ENCODE assay signal across 27 cellular contexts in the genomic region with DNA sequence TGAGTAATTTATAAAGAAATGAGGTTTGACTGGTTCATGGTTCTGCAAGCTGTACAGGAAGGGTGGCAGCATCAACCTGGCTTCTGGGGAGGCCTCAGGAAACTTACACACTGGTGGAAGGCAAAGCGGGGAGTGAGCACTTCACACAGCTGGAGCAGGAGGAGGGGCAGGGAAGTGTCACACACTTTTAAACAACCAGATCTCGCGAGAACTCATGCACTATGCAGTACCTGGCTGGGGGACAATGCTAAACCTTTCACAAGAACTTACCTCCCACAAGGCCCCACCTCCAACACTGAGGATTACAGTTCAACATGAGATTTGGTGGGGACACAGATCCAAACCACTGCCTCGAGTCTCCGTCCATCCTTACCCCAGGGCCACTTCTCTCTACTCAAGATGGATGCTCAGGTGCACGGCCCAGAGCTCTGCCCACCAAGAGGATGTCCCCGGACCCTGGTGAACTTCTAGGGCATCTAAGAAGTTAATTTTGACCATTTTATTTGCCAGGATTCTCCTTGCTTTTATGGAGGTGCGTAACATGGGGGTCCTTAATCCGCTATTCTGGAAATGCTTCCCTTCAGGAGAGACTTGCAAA. TPM values are rescaled to one million over a fixed set of nuclear protein-coding genes. Genes with fewer than 3 reads are reported as not detected.
DNase-seq lines count a peak whose midpoint lies in the region; ATAC-seq, FAIRE-seq and TF ChIP-seq lines count a peak whose summit lies in the region.
"Had no signal": no experiment of that assay in that cellular context is flagged by ENCODE, and none has a peak within 500 bp of the region (broad histone marks: within the 10 kb centered on the region; RNA-seq: fewer than 3 reads in every experiment).

No MANE protein-coding gene starts in this region.

- H3K4me3 Mint-ChIP-seq in activated naive CD4-positive, alpha-beta T cell treated with anti-CD3 and anti-CD28 coated beads for 36 hours: no peak overlapping the region
- H3K4me3 Mint-ChIP-seq: CD14-positive monocyte had no signal

- H3K27me3 ChIP-seq in HepG2 (ENCODE audit: control insufficient read depth in 1 of 2, insufficient read depth in 2 of 2, low read length in 2 of 2) (peaks cover 1 to 54% of the 10 kb centered on the region in 2 experiments; a peak in 3 of 5 replicates), right lobe of liver (no peaks in the 10 kb centered on the region), osteoblast (ENCODE audit: insufficient read depth, low read length) (no peaks in the 10 kb centered on the region), H7 (ENCODE audit: control insufficient read depth, insufficient read depth, low read length) (no peaks in the 10 kb centered on the region)
- H3K27me3 ChIP-seq: SJSA1 had no signal

- H3K27me3 Mint-ChIP-seq in activated naive CD4-positive, alpha-beta T cell treated with anti-CD3 and anti-CD28 coated beads for 36 hours (ENCODE audit: low read depth): no peaks in the 10 kb centered on the region

- FAIRE-seq in HepG2 (lab: Jason Lieb, UNC): no peak
- FAIRE-seq: GM12892, RCC 7860 had no signal

- no peak for TF ChIP-seq POLR2A in HepG2 (IDR thresholded peaks at IDR 0.05; ENCODE audit: insufficient read depth in 1 of 2, low read depth in 2 of 2, low read length in 2 of 2)
- no peak for TF ChIP-seq POLR2A in right lobe of liver (IDR thresholded peaks at IDR 0.05)

- H2AFZ ChIP-seq in HepG2 (ENCODE audit: low read length) (no peak overlapping the region), osteoblast (ENCODE audit: low read length) (no peak overlapping the region)

- intact Hi-C loops in activated naive CD4-positive, alpha-beta T cell treated with anti-CD3 and anti-CD28 coated beads for 36 hours (cut with micrococcal nuclease): no loop called here
- intact Hi-C loops in HepG2 (cut with micrococcal nuclease; ENCODE audit: unreplicated experiment): no loop called here
- intact Hi-C loops in right lobe of liver (cut with DNase I): no loop called here

- TF ChIP-seq RAD21 in HepG2 (CRISPR knock-in tag; IDR thresholded peaks at IDR 0.05): no peak

- DNase-seq in activated naive CD4-positive, alpha-beta T cell treated with anti-CD3 and anti-CD28 coated beads for 36 hours: peak; percentile 1
- no peak for DNase-seq in activated naive CD4-positive, alpha-beta T cell (lab: John Stamatoyannopoulos, UW)
- DNase-seq in HepG2 (ENCODE audit: low spot score) (no peak), right lobe of liver (no peak), osteoblast (ENCODE audit: insufficient read length, low spot score, missing footprints) (peak; percentile 22), NCI-H82 (lab: John Stamatoyannopoulos, UW) (no peak), H7 (no peak), NCI-H146 treated with DMSO at 0.1 percent for 48 hours (lab: John Stamatoyannopoulos, UW; ENCODE audit: unreplicated experiment) (no peak)
- DNase-seq: 8988T, ACHN, BE2C, DMS153, DND-41, Kasumi-1, NCI-H1092 treated with DMSO at 0.1 percent for 48 hours, NCI-H1436, NCI-H187 treated with DMSO at 0.1 percent for 48 hours, NCI-H2171 treated with DMSO at 0.1 percent for 48 hours, NCI-H345, NCI-H510A treated with DMSO at 0.1 percent for 48 hours had no signal

- H3K9me3 ChIP-seq in HepG2 (ENCODE audit: low read length) (peaks cover 8% of the 10 kb centered on the region; the same call in 1 of the 2 replicates), right lobe of liver (peaks cover 0 to 2% (median 0%) of the 10 kb centered on the region in 4 donors), osteoblast (ENCODE audit: low read depth, low read length) (no peaks in the 10 kb centered on the region)
- H3K9me3 ChIP-seq: BE2C, SJSA1 had no signal

- CTCF ChIA-PET in activated naive CD4-positive, alpha-beta T cell treated with anti-CD3 and anti-CD28 coated beads for 36 hours (lab: Charles Lee): no interaction called here
- CTCF ChIA-PET in HepG2 (lab: Yijun Ruan, JAX; ENCODE audit: low intra/inter-chr PET ratio, low total read pairs): no interaction called here

- H3K4me1 Mint-ChIP-seq in activated naive CD4-positive, alpha-beta T cell treated with anti-CD3 and anti-CD28 coated beads for 36 hours (ENCODE audit: low read depth): no peaks in the 10 kb centered on the region
- H3K4me1 Mint-ChIP-seq: CD14-positive monocyte had no signal

- H3K9me3 Mint-ChIP-seq in activated naive CD4-positive, alpha-beta T cell treated with anti-CD3 and anti-CD28 coated beads for 36 hours: peaks cover 16% of the 10 kb centered on the region

- H3K79me2 ChIP-seq in HepG2 (ENCODE audit: insufficient read depth, low read length): no peaks in the 10 kb centered on the region
- H3K79me2 ChIP-seq in osteoblast (ENCODE audit: insufficient read depth, low read length): no peaks in the 10 kb centered on the region

- H3K4me2 ChIP-seq in HepG2 (ENCODE audit: low read depth, low read length): no peak overlapping the region
- no peak overlapping the region for H3K4me2 ChIP-seq in osteoblast (ENCODE audit: insufficient read depth, low read length)

- H4K20me1 ChIP-seq in HepG2 (ENCODE audit: insufficient read depth, low read length): no peaks in the 10 kb centered on the region
- no peaks in the 10 kb centered on the region for H4K20me1 ChIP-seq in osteoblast (ENCODE audit: insufficient read depth, low read length)

- no peak for ATAC-seq in HepG2
- no peak for ATAC-seq in right lobe of liver

- 12% methylated on average over 7 of the region's 9 CpGs for WGBS in HepG2 (ENCODE audit: low lambda C conversion rate)
- WGBS in right lobe of liver (ENCODE audit: insufficient coverage, low coverage, low lambda C conversion rate, missing lambda C conversion rate): 68% methylated on average over 4 of the region's 9 CpGs

- H3K27ac Mint-ChIP-seq in activated naive CD4-positive, alpha-beta T cell treated with anti-CD3 and anti-CD28 coated beads for 36 hours: no peak overlapping the region
- H3K27ac Mint-ChIP-seq: CD14-positive monocyte had no signal

- in situ Hi-C loops in HepG2 (cut with HindIII; ENCODE audit: extremely low pct_ligation_motif_present, low pct_unique_long_range_greater_than_20kb): no loop called here

- H3K4me3 ChIP-seq in HepG2 (replicated peaks in 1 of 3; ENCODE audit: insufficient read depth in 1 of 3, low read depth in 2 of 3, low read length in 3 of 3) (no peak overlapping the region), right lobe of liver (no peak overlapping the region), osteoblast (ENCODE audit: insufficient read depth, low read length) (no peak overlapping the region), H7 (ENCODE audit: insufficient read depth, low read depth, low read length) (no peak overlapping the region)
- H3K4me3 ChIP-seq: SJSA1 had no signal

- BruUV-seq in HepG2 (replicated peaks; lab: Mats Ljungman, UMichigan): no TSS peak

- H3K36me3 Mint-ChIP-seq in activated naive CD4-positive, alpha-beta T cell treated with anti-CD3 and anti-CD28 coated beads for 36 hours (ENCODE audit: low read depth): no peaks in the 10 kb centered on the region
- H3K36me3 Mint-ChIP-seq: CD14-positive monocyte had no signal

- H3K4me1 ChIP-seq in HepG2 (ENCODE audit: insufficient read depth, low read length) (no peaks in the 10 kb centered on the region), right lobe of liver (no peaks in the 10 kb centered on the region), osteoblast (ENCODE audit: insufficient read depth, low read length) (no peaks in the 10 kb centered on the region)
- H3K4me1 ChIP-seq: BE2C, SJSA1 had no signal

- H3K9ac ChIP-seq in HepG2 (ENCODE audit: insufficient read depth, low read depth, low read length): no peak overlapping the region

- TF ChIP-seq CTCF in HepG2 (CRISPR knock-in tag; IDR thresholded peaks at IDR 0.05) (no peak), right lobe of liver (IDR thresholded peaks at IDR 0.05) (no peak), osteoblast (IDR thresholded peaks at IDR 0.05; ENCODE audit: extremely low read depth, low read depth, low read length) (no peak)

- no peaks in the 10 kb centered on the region for H3K36me3 ChIP-seq in HepG2 (replicated peaks in 1 of 2; ENCODE audit: control insufficient read depth in 1 of 2, insufficient read depth in 2 of 2, low read length in 2 of 2)
- H3K36me3 ChIP-seq in right lobe of liver: no peaks in the 10 kb centered on the region
- H3K36me3 ChIP-seq in osteoblast (ENCODE audit: insufficient read depth, low read length): no peaks in the 10 kb centered on the region
- no peaks in the 10 kb centered on the region for H3K36me3 ChIP-seq in H7 (replicated peaks; ENCODE audit: control insufficient read depth, insufficient read depth, low read length)
- H3K36me3 ChIP-seq: BE2C, SJSA1 had no signal

- TF ChIP-seq EP300 in HepG2 (IDR thresholded peaks at IDR 0.05; ENCODE audit: low read depth in 2 of 2, low read length in 2 of 2): no peak
- no peak for TF ChIP-seq EP300 in HepG2 (CRISPR knock-in tag; IDR thresholded peaks at IDR 0.05; ENCODE audit: borderline replicate concordance)

- POLR2A ChIA-PET in HepG2 (lab: Yijun Ruan, JAX): no interaction called here

- H3K27ac ChIP-seq in HepG2 (ENCODE audit: extremely low read length, insufficient read depth, low read length) (no peak overlapping the region), right lobe of liver (no peak overlapping the region), osteoblast (ENCODE audit: low read depth, low read length) (no peak overlapping the region)
- H3K27ac ChIP-seq: SJSA1 had no signal

RNA-seq across cellular contexts. Expression of gene ACTRT2, which starts 22.7 kb away (rescaled TPM):
- not detected for total RNA-seq in activated naive CD4-positive, alpha-beta T cell treated with anti-CD3 and anti-CD28 coated beads for 36 hours
- total RNA-seq in HepG2 (2016; rRNA removed; fragmentation: Illumina TruSeq; extraction: Trizol) (not detected in 2 replicates), right lobe of liver (not detected), osteoblast (not detected in 2 replicates)
- not detected in 2 replicates for total RNA-seq in HepG2 (2016; cell fraction: cytosol; rRNA removed; fragmentation: Illumina TruSeq; extraction: Trizol; ENCODE audit: low read depth)
- total RNA-seq in HepG2 (2016; cell fraction: insoluble cytoplasmic fraction; rRNA removed; fragmentation: Illumina TruSeq; extraction: Trizol): not detected in 2 replicates
- not detected in 2 replicates for total RNA-seq in HepG2 (2016; cell fraction: membrane; rRNA removed; fragmentation: Illumina TruSeq; extraction: Trizol)
- total RNA-seq in HepG2 (2016; cell fraction: nucleus; rRNA removed; fragmentation: Illumina TruSeq; extraction: Trizol): not detected in 2 replicates
- not detected in 2 replicates for polyA plus RNA-seq in HepG2 (2011; rRNA removed)
- polyA plus RNA-seq in HepG2 (2011; cell fraction: cytosol; rRNA removed): not detected in 2 replicates
- not detected in 2 replicates for polyA plus RNA-seq in HepG2 (2011; cell fraction: nucleus; rRNA removed)
- polyA plus RNA-seq in HepG2 (2012): not detected in 2 replicates
- not detected in 2 replicates for polyA plus RNA-seq in HepG2 (2016; cell fraction: cytosol; fragmentation: Illumina TruSeq; extraction: Trizol; ENCODE audit: low read depth)
- polyA plus RNA-seq in HepG2 (2016; cell fraction: insoluble cytoplasmic fraction; fragmentation: Illumina TruSeq; extraction: Trizol; ENCODE audit: low read depth): not detected in 2 replicates
- polyA plus RNA-seq in HepG2 (2016; cell fraction: membrane; fragmentation: Illumina TruSeq; extraction: Trizol; ENCODE audit: low read depth): not detected in 2 replicates
- not detected in 2 replicates for polyA plus RNA-seq in HepG2 (2016; cell fraction: nucleus; fragmentation: Illumina TruSeq; extraction: Trizol; ENCODE audit: insufficient read depth, low read depth)
- polyA minus RNA-seq in HepG2 (2011; rRNA and poly(A)+ RNA removed; ENCODE audit: low replicate concordance): not detected in 2 replicates
- polyA minus RNA-seq in HepG2 (2011; cell fraction: cytosol; rRNA and poly(A)+ RNA removed): not detected in 2 replicates
- polyA minus RNA-seq in HepG2 (2011; cell fraction: nucleus; rRNA and poly(A)+ RNA removed): not detected in 2 replicates
- total RNA-seq in H7 (2014; rRNA removed; shearing (Covaris generic)): 0.21 TPM in 1 of 2 replicates, not detected in the other
- total RNA-seq: H4, HT-29, M059J, SJSA1 had no signal
- polyA plus RNA-seq: CD14-positive monocyte had no signal

Comparison
In these comparisons a context has a peak if more than half of its experiments do, and no peak if none do; other contexts are left out.
1. DNase-seq: peak in activated naive CD4-positive, alpha-beta T cell treated with anti-CD3 and anti-CD28 coated beads for 36 hours (single experiment) and osteoblast (single experiment); none in activated naive CD4-positive, alpha-beta T cell (0 of 4), HepG2 (single experiment), right lobe of liver (0 of 3), NCI-H82 (single experiment), H7 (single experiment) and NCI-H146 treated with DMSO at 0.1 percent for 48 hours (single experiment).